ENCODE assay signal across 9 cellular contexts in genomic region chr4:2795558-2796260, GRCh38. TPM values are rescaled to one million over a fixed set of nuclear protein-coding genes. Genes with fewer than 3 reads are reported as not detected.
A peak's percentile ranks its signal among the peaks of the same experiment; 100 is the strongest.
DNase-seq lines count a peak whose midpoint lies in the region; ATAC-seq and TF ChIP-seq lines count a peak whose summit lies in the region.
"Had no signal": no experiment of that assay in that cellular context is flagged by ENCODE, and none has a peak within 500 bp of the region (broad histone marks: within the 10 kb centered on the region; RNA-seq: fewer than 3 reads in every experiment).

No MANE protein-coding gene starts in this region.

- CTCF ChIA-PET in PC-9 (lab: Charles Lee) = no interaction called here

- H3K4me3 ChIP-seq in PC-9 (no peak overlapping the region), left lung (peak overlapping the region in 1 of 2 donors; percentile 81), stomach smooth muscle (ENCODE audit: low read length in 2 of 2) (no peak overlapping the region)
- no peak overlapping the region for H3K4me3 ChIP-seq in effector memory CD4-positive, alpha-beta T cell (ENCODE audit: insufficient read depth, low read depth, low read length, poor library complexity, severe bottlenecking)

- no peaks in the 10 kb centered on the region for H3K9me3 ChIP-seq in PC-9 (ENCODE audit: insufficient read depth, low read depth)
- no peaks in the 10 kb centered on the region for H3K9me3 ChIP-seq in left lung
- H3K9me3 ChIP-seq in stomach smooth muscle (ENCODE audit: control insufficient read depth in 2 of 2, low read length in 2 of 2) = no peaks in the 10 kb centered on the region
- H3K9me3 ChIP-seq in effector memory CD4-positive, alpha-beta T cell (ENCODE audit: control insufficient read depth, low read length) = no peaks in the 10 kb centered on the region

- ATAC-seq in left lung (no peak), HG02588 (IDR thresholded peaks at IDR 0.05; ENCODE audit: unreplicated experiment) (no peak)

- H3K27ac Mint-ChIP-seq in chondrocyte (ENCODE audit: unreplicated experiment) = peak overlapping the region; percentile 96
- H3K27ac Mint-ChIP-seq: activated naive CD8-positive, alpha-beta T cell treated with anti-CD3 and anti-CD28 coated beads for 36 hours had no signal

- no peak for TF ChIP-seq CTCF in PC-9 (conservative IDR thresholded peaks at IDR 0.05)
- no peak for TF ChIP-seq CTCF in chondrocyte (IDR thresholded peaks at IDR 0.05)
- TF ChIP-seq CTCF in left lung (IDR thresholded peaks at IDR 0.05) = no peak

- H3K27ac ChIP-seq in PC-9 (peak overlapping the region; percentile 51; the same call in 1 of the 2 replicates), left lung (peak overlapping the region; percentile 76 to 96), stomach smooth muscle (ENCODE audit: low read length) (peak overlapping the region; percentile 49)
- H3K27ac ChIP-seq in effector memory CD4-positive, alpha-beta T cell (ENCODE audit: insufficient read depth, low read length, poor library complexity, severe bottlenecking) = no peak overlapping the region

- no peak overlapping the region for H3K4me3 Mint-ChIP-seq in chondrocyte (ENCODE audit: unreplicated experiment)

- H3F3A ChIP-seq in PC-9 (ENCODE audit: insufficient read depth, low read depth) = peaks cover 25% of the 10 kb centered on the region; the same call in 1 of the 2 replicates

- 0 out of 2 replicates have a peak, but pooled peaks cover 5% of the 10 kb centered on the region for H3K79me2 ChIP-seq in PC-9 (ENCODE audit: low read depth)

- H3K36me3 Mint-ChIP-seq in chondrocyte (ENCODE audit: low read depth) = no peaks in the 10 kb centered on the region

- H3K9me3 Mint-ChIP-seq in chondrocyte (ENCODE audit: low read depth) = no peaks in the 10 kb centered on the region
- H3K9me3 Mint-ChIP-seq: activated naive CD8-positive, alpha-beta T cell treated with anti-CD3 and anti-CD28 coated beads for 36 hours had no signal

- peaks cover 67% of the 10 kb centered on the region for H3K4me1 Mint-ChIP-seq in chondrocyte (ENCODE audit: low read depth)

- no peak overlapping the region for H2AFZ ChIP-seq in PC-9

- POLR2A ChIA-PET in PC-9 (lab: Charles Lee; ENCODE audit: unreplicated experiment) = no interaction called here

- BruUV-seq in PC-9 (replicated peaks; lab: Mats Ljungman, UMichigan) = no TSS peak

- H3K27me3 ChIP-seq in PC-9 (ENCODE audit: insufficient read depth, low read depth) (no peaks in the 10 kb centered on the region), left lung (no peaks in the 10 kb centered on the region), stomach smooth muscle (ENCODE audit: control insufficient read depth in 1 of 2, insufficient read depth in 2 of 2, low read length in 2 of 2) (no peaks in the 10 kb centered on the region)
- H3K27me3 ChIP-seq in effector memory CD4-positive, alpha-beta T cell (replicated peaks; ENCODE audit: control insufficient read depth, insufficient read depth, low read length, poor library complexity, severe bottlenecking) = no peaks in the 10 kb centered on the region

- no peaks in the 10 kb centered on the region for H3K27me3 Mint-ChIP-seq in chondrocyte (ENCODE audit: low read depth)
- H3K27me3 Mint-ChIP-seq: activated naive CD8-positive, alpha-beta T cell treated with anti-CD3 and anti-CD28 coated beads for 36 hours had no signal

- H3K36me3 ChIP-seq in PC-9 (ENCODE audit: low read depth) (no peaks in the 10 kb centered on the region), left lung (peaks cover 0 to 15% of the 10 kb centered on the region in 2 donors), stomach smooth muscle (ENCODE audit: control insufficient read depth in 2 of 2, insufficient read depth in 2 of 2, low read length in 2 of 2) (no peaks in the 10 kb centered on the region)
- H3K36me3 ChIP-seq in effector memory CD4-positive, alpha-beta T cell (ENCODE audit: control insufficient read depth, insufficient read depth, low read length) = no peaks in the 10 kb centered on the region

- H3K9me2 ChIP-seq in PC-9 (ENCODE audit: insufficient read depth) = no peaks in the 10 kb centered on the region

- H3K9ac ChIP-seq in stomach smooth muscle (ENCODE audit: low read length in 2 of 2) = peak overlapping the region in 1 of 2 donors; percentile 42

- DNase-seq in PC-9 = no peak
- DNase-seq in chondrocyte (ENCODE audit: low spot score) = peak; percentile 93
- DNase-seq in left lung = peak; percentile 32 to 74
- DNase-seq in effector memory CD4-positive, alpha-beta T cell = no peak
- DNase-seq in AG08395 (ENCODE audit: low spot score) = no peak
- DNase-seq in SHP77 treated with DMSO at 0.1 percent for 48 hours (lab: John Stamatoyannopoulos, UW) = no peak
- DNase-seq: activated naive CD8-positive, alpha-beta T cell treated with anti-CD3 and anti-CD28 coated beads for 36 hours had no signal

- no peaks in the 10 kb centered on the region for H4K20me1 ChIP-seq in PC-9 (ENCODE audit: insufficient read depth)

- H3K4me2 ChIP-seq in PC-9 = peak overlapping the region; percentile 87; the same call in 1 of the 2 replicates

- intact Hi-C loops in PC-9 (cut with micrococcal nuclease; ENCODE audit: unreplicated experiment) = no loop called here
- intact Hi-C loops in left lung (cut with DNase I) = no loop called here

- H3K4me1 ChIP-seq in PC-9 (replicated peaks; ENCODE audit: insufficient read depth) (peaks cover 68% of the 10 kb centered on the region), left lung (peaks cover 58 to 95% of the 10 kb centered on the region in 2 donors), stomach smooth muscle (ENCODE audit: control insufficient read depth, insufficient read depth, low read length) (peaks cover 77% of the 10 kb centered on the region)
- H3K4me1 ChIP-seq in effector memory CD4-positive, alpha-beta T cell (ENCODE audit: control insufficient read depth, insufficient read depth, low read length, poor library complexity, severe bottlenecking) = peaks cover 51% of the 10 kb centered on the region

RNA-seq across cellular contexts. Expression of gene SH3BP2, which starts 2.8 kb away (rescaled TPM):
- total RNA-seq in PC-9 (2021) (40.4 and 54.0 TPM in 2 replicates), chondrocyte (50.1 to 63.1 TPM (median 59.8 TPM) in 3 replicates), left lung (100 to 1,000 TPM in 1 of 2 donors, 10 to 100 TPM in 1; 58.2 to 113 TPM)

RNA-seq across cellular contexts. Expression of gene TNIP2, which starts 39.6 kb away (rescaled TPM):
- 37.1 and 44.8 TPM in 2 replicates for total RNA-seq in PC-9 (2021)
- 23.3 to 30.7 TPM (median 29.0 TPM) in 3 replicates for total RNA-seq in chondrocyte
- total RNA-seq in left lung = 10 to 100 TPM; 32.9 to 46.5 TPM

RNA-seq across cellular contexts. Expression of gene ADD1, which starts 47.9 kb away (rescaled TPM):
- total RNA-seq in PC-9 (2021) (178 and 181 TPM in 2 replicates), chondrocyte (240 to 269 TPM (median 256 TPM) in 3 replicates), left lung (100 to 1,000 TPM; 262 to 265 TPM)

Comparison
In these comparisons a context has a peak if more than half of its experiments do, and no peak if none do; other contexts are left out.
1. DNase-seq: peak in chondrocyte (single experiment) and left lung (2 of 2); none in PC-9 (0 of 2), effector memory CD4-positive, alpha-beta T cell (0 of 3), AG08395 (single experiment) and SHP77 treated with DMSO at 0.1 percent for 48 hours (single experiment).